In genomic region chr2:174787485-174788205, GRCh38 we compare ENCODE assay signal across 9 cellular contexts. TPM values are rescaled to one million over a fixed set of nuclear protein-coding genes. Genes with fewer than 3 reads are reported as not detected.
DNase-seq lines count a peak whose midpoint lies in the region; ATAC-seq, FAIRE-seq and TF ChIP-seq lines count a peak whose summit lies in the region.
"Had no signal": no experiment of that assay in that cellular context is flagged by ENCODE, and none has a peak within 500 bp of the region (broad histone marks: within the 10 kb centered on the region; RNA-seq: fewer than 3 reads in every experiment).

No MANE protein-coding gene starts in this region.

- H3K27ac ChIP-seq in astrocyte (ENCODE audit: low read depth, low read length) (peak overlapping the region; percentile 98), ovary (no peak overlapping the region)

- H3K9me3 ChIP-seq in astrocyte (ENCODE audit: insufficient read depth, low read depth, low read length) (no peaks in the 10 kb centered on the region), ovary (no peaks in the 10 kb centered on the region)

- no peaks in the 10 kb centered on the region for H3K79me2 ChIP-seq in astrocyte (ENCODE audit: insufficient read depth, low read length)

- no peak for TF ChIP-seq POLR2A in ovary (IDR thresholded peaks at IDR 0.05)

- H3K4me1 ChIP-seq in astrocyte (ENCODE audit: insufficient read depth, low read length) (peaks cover 37% of the 10 kb centered on the region), ovary (ENCODE audit: insufficient read depth) (no peaks in the 10 kb centered on the region)

- no peaks in the 10 kb centered on the region for H4K20me1 ChIP-seq in astrocyte (ENCODE audit: insufficient read depth, low read length)

- H3K27me3 ChIP-seq in astrocyte (ENCODE audit: insufficient read depth, low read length) (no peaks in the 10 kb centered on the region), ovary (no peaks in the 10 kb centered on the region)

- no peaks in the 10 kb centered on the region for H3K36me3 ChIP-seq in astrocyte (ENCODE audit: insufficient read depth, low read length)
- no peaks in the 10 kb centered on the region for H3K36me3 ChIP-seq in ovary

- peak overlapping the region; percentile 98 for H3K27ac Mint-ChIP-seq in astrocyte (ENCODE audit: unreplicated experiment)
- H3K27ac Mint-ChIP-seq: dendritic cell treated with granulocyte-macrophage colony-stimulating factor and Interleukin-4, amounts not matched to agents 40 ng/mL and 50 ng/mL, for 4 days had no signal

- H3K9me3 Mint-ChIP-seq in astrocyte (ENCODE audit: unreplicated experiment): no peaks in the 10 kb centered on the region
- H3K9me3 Mint-ChIP-seq: dendritic cell treated with granulocyte-macrophage colony-stimulating factor and Interleukin-4, amounts not matched to agents 40 ng/mL and 50 ng/mL, for 4 days had no signal

- H3K4me2 ChIP-seq in astrocyte (ENCODE audit: low read length): peak overlapping the region; percentile 60

- H2AFZ ChIP-seq in astrocyte (ENCODE audit: low read depth, low read length): no peak overlapping the region

- peak; percentile 86 for FAIRE-seq in astrocyte (lab: Jason Lieb, UNC)

- no peaks in the 10 kb centered on the region for H3K27me3 Mint-ChIP-seq in astrocyte (ENCODE audit: low read depth, unreplicated experiment)

- DNase-seq in AG08396 (ENCODE audit: low spot score): peak; percentile 89
- DNase-seq in HK-2 (ENCODE audit: unreplicated experiment): peak; percentile 37
- DNase-seq in astrocyte (ENCODE audit: low read depth): peak; percentile 100
- DNase-seq in kidney tubule cell (ENCODE audit: low spot score): peak; percentile 33
- no peak for DNase-seq in D341Med (ENCODE audit: low spot score)
- DNase-seq in ovary: no peak
- DNase-seq in NCI-H2029 (lab: John Stamatoyannopoulos, UW): no peak

- no peaks in the 10 kb centered on the region for H3K36me3 Mint-ChIP-seq in astrocyte (ENCODE audit: low read depth, unreplicated experiment)

- intact Hi-C loops in ovary (cut with DNase I): no loop called here

- no peak for TF ChIP-seq EP300 in ovary (IDR thresholded peaks at IDR 0.05)

- 73 to 80% (median 78%) methylated on average over 5 of the region's 5 CpGs for WGBS in ovary, 3 donors

- H3K4me3 ChIP-seq in astrocyte (ENCODE audit: insufficient read depth, low read depth, low read length) (no peak overlapping the region), ovary (no peak overlapping the region)

- H3K4me1 Mint-ChIP-seq in astrocyte (ENCODE audit: low read depth, unreplicated experiment): peaks cover 28% of the 10 kb centered on the region

- no peak for TF ChIP-seq CTCF in astrocyte (IDR thresholded peaks at IDR 0.05; ENCODE audit: insufficient read depth, low read depth, low read length)
- TF ChIP-seq CTCF in ovary (IDR thresholded peaks at IDR 0.05): no peak

- no peak overlapping the region for H3K4me3 Mint-ChIP-seq in astrocyte (ENCODE audit: unreplicated experiment)
- H3K4me3 Mint-ChIP-seq: dendritic cell treated with granulocyte-macrophage colony-stimulating factor and Interleukin-4, amounts not matched to agents 40 ng/mL and 50 ng/mL, for 4 days had no signal

- H3K9ac ChIP-seq in astrocyte (ENCODE audit: low read length): peak overlapping the region; percentile 80

- no peak for ATAC-seq in HG03521 (IDR thresholded peaks at IDR 0.05; ENCODE audit: unreplicated experiment)

RNA-seq across cellular contexts. Expression of gene CHRNA1, which starts 23.4 kb away (rescaled TPM):
- total RNA-seq in astrocyte (3.7 and 5.9 TPM in 2 replicates), ovary (1 to 10 TPM in 1 of 7 donors, not detected in 6; 1.4 TPM)
- polyA plus RNA-seq in ovary: under 1 TPM; 0.05 to 0.45 TPM

Comparison
In these comparisons a context has a peak if more than half of its experiments do, and no peak if none do; other contexts are left out.
1. DNase-seq: peak in AG08396 (single experiment), HK-2 (single experiment), astrocyte (single experiment) and kidney tubule cell (single experiment); none in D341Med (single experiment), ovary (0 of 5) and NCI-H2029 (single experiment).